ENCODE assay signal across 2 cellular contexts in the genomic region with DNA sequence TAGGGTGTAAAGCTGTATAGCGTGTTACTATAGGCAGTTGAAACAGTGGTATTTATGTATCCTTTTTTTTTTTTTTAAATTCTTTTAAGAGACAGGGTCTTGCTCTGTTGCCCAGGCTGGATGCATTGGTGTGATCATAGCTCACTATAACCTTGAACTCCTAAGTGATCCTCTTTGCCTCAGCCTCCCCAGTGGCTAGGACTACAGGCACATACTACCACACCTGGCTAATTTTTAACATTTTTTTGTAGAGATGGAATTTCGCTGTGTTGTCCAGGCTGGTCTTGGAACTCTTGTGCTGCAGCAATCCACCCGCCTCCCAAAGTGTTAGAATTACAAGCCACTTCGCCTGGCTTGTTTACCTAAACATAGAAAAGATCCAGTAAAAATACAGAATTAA.
TF ChIP-seq lines count a peak whose summit lies in the region.

No MANE protein-coding gene starts in this region.

TF ChIP-seq in K562, 482 proteins besides CTCF, POLR2A, EP300 and RAD21:
- no peak for TF ChIP-seq ZNF184 (CRISPR knock-in tag; IDR thresholded peaks at IDR 0.05)
TF ChIP-seq in K562: peak in this region for 0.

TF ChIP-seq in HepG2, 621 proteins besides CTCF, POLR2A, EP300 and RAD21:
- TF ChIP-seq HES4 (CRISPR knock-in tag; IDR thresholded peaks at IDR 0.05; ENCODE audit: borderline replicate concordance) (no peak), POLR2AphosphoS2 (IDR thresholded peaks at IDR 0.05; ENCODE audit: low read depth, low read length) (no peak), ZNF121 (CRISPR knock-in tag; IDR thresholded peaks at IDR 0.05) (peak; percentile 97), RBM22 (optimal IDR thresholded peaks at IDR 0.05; ENCODE audit: low read length) (peak; percentile 71), HOMEZ (CRISPR knock-in tag; IDR thresholded peaks at IDR 0.05; ENCODE audit: low read depth) (0 out of 2 replicates have a peak, but pooled peaks have one; percentile 19), DNMT1 (CRISPR knock-in tag; IDR thresholded peaks at IDR 0.05) (no peak), MEF2D (CRISPR knock-in tag; IDR thresholded peaks at IDR 0.05) (no peak), DR1 (CRISPR knock-in tag; IDR thresholded peaks at IDR 0.05) (no peak), HNF1A (IDR thresholded peaks at IDR 0.05; ENCODE audit: low read depth) (peak; percentile 34; the same call in 1 of the 2 replicates), HNF1A (CRISPR knock-in tag; IDR thresholded peaks at IDR 0.05; ENCODE audit: borderline replicate concordance) (no peak), TEAD3 (CRISPR knock-in tag; optimal IDR thresholded peaks at IDR 0.05; ENCODE audit: borderline replicate concordance) (peak; percentile 35)
